Comparison of ENCODE assay signal across 8 cellular contexts in the genomic region with DNA sequence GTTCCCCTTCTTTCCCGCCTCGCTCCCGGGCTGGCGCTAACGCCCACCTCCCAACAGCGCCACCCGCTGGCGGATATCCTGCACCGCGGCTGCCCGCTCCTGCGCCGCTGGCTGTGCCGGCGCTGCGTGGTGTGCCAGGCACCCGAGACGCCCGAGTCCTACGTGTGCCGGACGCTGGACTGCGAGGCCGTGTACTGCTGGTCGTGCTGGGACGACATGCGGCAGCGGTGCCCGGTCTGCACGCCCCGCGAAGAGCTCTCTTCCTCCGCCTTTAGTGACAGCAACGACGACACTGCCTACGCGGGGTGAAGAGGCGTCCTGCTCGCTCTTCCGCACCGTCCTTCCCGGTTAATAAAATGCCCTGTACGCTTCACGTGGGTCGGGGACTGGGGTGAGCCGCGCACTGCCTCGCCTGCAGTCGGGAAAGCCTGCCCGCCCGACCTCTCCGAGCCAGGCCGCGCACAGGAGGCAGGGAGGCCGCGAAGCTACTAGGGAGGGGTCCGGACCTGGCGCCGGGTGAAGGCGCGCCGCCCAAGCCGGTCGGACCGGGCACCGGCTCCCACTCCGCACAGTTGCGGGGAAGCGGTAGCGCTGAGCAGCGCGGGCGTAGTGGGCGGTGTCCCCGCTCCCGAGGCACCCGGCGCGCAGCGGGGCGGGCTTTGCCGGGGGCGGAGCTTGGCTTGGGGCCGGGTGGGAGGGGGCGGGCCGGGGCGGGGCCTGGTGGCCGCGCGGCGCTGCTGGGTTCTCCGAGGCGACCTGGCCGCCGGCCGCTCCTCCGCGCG. TPM values are rescaled to one million over a fixed set of nuclear protein-coding genes. Genes with fewer than 3 reads are reported as not detected.
DNase-seq lines count a peak whose midpoint lies in the region; ATAC-seq and TF ChIP-seq lines count a peak whose summit lies in the region.

ADAM15 (plus strand) TSS at position 757 of the 782 bp plus-strand sequence. CDS start 71 bp downstream, outside the sequence.

- peak; percentile 82 for DNase-seq in Caki2 (ENCODE audit: low read depth)
- DNase-seq in Jurkat, Clone E6-1 (ENCODE audit: low read depth, low spot score): peak; percentile 38
- DNase-seq in SHP77 treated with DMSO at 0.1 percent for 48 hours (lab: John Stamatoyannopoulos, UW): peak; percentile 94
- DNase-seq in activated gamma-delta T cell treated with anti-CD3 and anti-CD28 coated beads, Interleukin-2, amount 50 U/mL, for 16 hours (ENCODE audit: low read depth): peak; percentile 60
- peak; percentile 80 for DNase-seq in foreskin melanocyte
- DNase-seq in neuronal stem cell (ENCODE audit: low spot score): peak; percentile 81

- peak within 1 kb of the TSS; percentile 97 for H3K4ac ChIP-seq in neuronal stem cell (ENCODE audit: low read length)

- H3K9ac ChIP-seq in neuronal stem cell (ENCODE audit: low read depth, low read length, poor library complexity): peak within 1 kb of the TSS; percentile 99

- H2BK120ac ChIP-seq in neuronal stem cell (ENCODE audit: low read depth, low read length): peak within 1 kb of the TSS; percentile 99

- H4K8ac ChIP-seq in neuronal stem cell (ENCODE audit: low read depth, low read length): no peak within 1 kb of the TSS

- H3K27ac ChIP-seq in neuronal stem cell (replicated peaks; ENCODE audit: low read length): peak within 1 kb of the TSS; percentile 82

- H2AFZ ChIP-seq in neuronal stem cell (ENCODE audit: low read length): peak within 1 kb of the TSS; percentile 95

- TF ChIP-seq CTCF in subcutaneous adipose tissue (IDR thresholded peaks at IDR 0.05; ENCODE audit: low read depth): no peak

- H3K79me1 ChIP-seq in neuronal stem cell (ENCODE audit: low read depth, low read length): no peaks in the 10 kb centered on the region

- H3K23ac ChIP-seq in neuronal stem cell (ENCODE audit: low read depth, low read length, poor library complexity): peak within 1 kb of the TSS; percentile 94

- H3K14ac ChIP-seq in neuronal stem cell (ENCODE audit: low read length): peak within 1 kb of the TSS; percentile 100

- H2BK15ac ChIP-seq in neuronal stem cell (ENCODE audit: low read length): peak within 1 kb of the TSS; percentile 61

- peak within 1 kb of the TSS; percentile 54 for H2BK5ac ChIP-seq in neuronal stem cell (ENCODE audit: low read length)

- in situ Hi-C loops in Caki2 (cut with HindIII; ENCODE audit: low pct_unique_long_range_greater_than_20kb, low sequenced_read_pairs): no loop called here

- peak within 1 kb of the TSS; percentile 91 for H2BK12ac ChIP-seq in neuronal stem cell (ENCODE audit: low read length)

- H4K91ac ChIP-seq in neuronal stem cell (ENCODE audit: low read depth, low read length, poor library complexity): peak within 1 kb of the TSS; percentile 82

- peak within 1 kb of the TSS; percentile 99 for H3K18ac ChIP-seq in neuronal stem cell (ENCODE audit: low read length)

- ATAC-seq in GM21390 (IDR thresholded peaks at IDR 0.05; ENCODE audit: unreplicated experiment): peak; percentile 64

- peaks cover 17% of the 10 kb centered on the region in 2 donors for H3K4me1 ChIP-seq in neuronal stem cell (ENCODE audit: control insufficient read depth in 2 of 2, insufficient read depth in 1 of 2, low read depth in 1 of 2, low read length in 2 of 2)

- H3K9me3 ChIP-seq in neuronal stem cell (replicated peaks in 1 of 2; ENCODE audit: control insufficient read depth in 2 of 2, insufficient read depth in 1 of 2, low read depth in 1 of 2, low read length in 2 of 2): no peaks in the 10 kb centered on the region

- H2AK5ac ChIP-seq in neuronal stem cell (ENCODE audit: low read depth, low read length): peak within 1 kb of the TSS; percentile 96

- H3K4me2 ChIP-seq in neuronal stem cell (ENCODE audit: insufficient read depth, low read length, poor library complexity, severe bottlenecking): peak within 1 kb of the TSS; percentile 99

- peak within 1 kb of the TSS; percentile 69 for H3K4me3 ChIP-seq in Jurkat, Clone E6-1 (ENCODE audit: low read length)
- H3K4me3 ChIP-seq in neuronal stem cell (ENCODE audit: low read length in 2 of 2): peak within 1 kb of the TSS; percentile 68 to 92

- no CpG with 5 or more reads among the region's 99 CpGs for WGBS in neuronal stem cell (ENCODE audit: extremely low coverage in 2 of 2, insufficient read length in 2 of 2, insufficient replicate concordance in 1 of 2), 2 donors

- peaks cover 10 to 18% of the 10 kb centered on the region in 2 donors for H3K36me3 ChIP-seq in neuronal stem cell (replicated peaks in 1 of 2; ENCODE audit: control insufficient read depth in 2 of 2, insufficient read depth in 2 of 2, low read length in 2 of 2)

- no peaks in the 10 kb centered on the region for H3K27me3 ChIP-seq in neuronal stem cell (ENCODE audit: control insufficient read depth in 3 of 3, insufficient read depth in 3 of 3, low read depth in 1 of 3, low read length in 3 of 3)

RNA-seq across cellular contexts. Expression of gene ADAM15, which starts in this region (rescaled TPM):
- 102 and 125 TPM in 2 replicates for total RNA-seq in Caki2 (2014; rRNA removed; shearing (Covaris generic); ENCODE audit: low replicate concordance)
- polyA plus RNA-seq in Jurkat, Clone E6-1 (2012; ENCODE audit: insufficient read depth, insufficient read length): 41.8 TPM
- polyA plus RNA-seq in neuronal stem cell (2013, experiment 1 of 2): 32.1 TPM
- 31.7 TPM for polyA plus RNA-seq in neuronal stem cell (2013, experiment 2 of 2)
- total RNA-seq in subcutaneous adipose tissue: 100 to 1,000 TPM in 2 of 4 donors, 10 to 100 TPM in 2; 61.4 to 189 (median 87.5) TPM

Comparison
In these comparisons a context has a peak if more than half of its experiments do, and no peak if none do; other contexts are left out.
1. Peak in every context shown above with its lines: DNase-seq, ATAC-seq, H3K4me3 ChIP-seq and H3K27ac ChIP-seq.
2. DNase-seq: peak in every context shown above with its lines; median percentile 94 in SHP77 treated with DMSO at 0.1 percent for 48 hours; 82 in Caki2; 81 in neuronal stem cell; 80 in foreskin melanocyte; 60 in activated gamma-delta T cell treated with anti-CD3 and anti-CD28 coated beads, Interleukin-2, amount 50 U/mL, for 16 hours; 38 in Jurkat, Clone E6-1.